20 cellular contexts compared by ENCODE assay signal in genomic region chr3:10365316-10365715, GRCh38.
"Had no signal": no experiment of that assay in that cellular context is flagged by ENCODE, and none has a peak within 500 bp of the region (broad histone marks: within the 10 kb centered on the region; RNA-seq: fewer than 3 reads in every experiment).

No MANE protein-coding gene starts in this region.

- DNase-seq: activated CD4-positive, CD25-positive, alpha-beta regulatory T cell; activated CD8-positive, alpha-beta memory T cell treated with anti-CD3 and anti-CD28 coated beads, Interleukin-2, amount 50 U/mL, for 4 hours; activated CD8-positive, alpha-beta T cell treated with anti-CD3 and anti-CD28 coated beads for 36 hours; activated effector memory CD4-positive, alpha-beta T cell treated with Interleukin-2 at 50 U/mL for 16 hours; activated naive CD4-positive, alpha-beta T cell; activated T-cell treated with anti-CD3 and anti-CD28 coated beads, Interleukin-2, amount 50 U/mL, for 1 hour; central memory CD4-positive, alpha-beta T cell; MV-4-11; NCI-H1092 treated with DMSO at 0.1 percent for 48 hours; NCI-H1417 treated with DMSO at 0.1 percent for 48 hours; NCI-H1694; NCI-H2029 treated with DMSO at 0.1 percent for 48 hours; NCI-H345; NCI-H510A; NCI-H526 treated with DMSO at 0.1 percent for 48 hours; NCI-H82; SJCRH30; SK-N-SH had no signal

- H3K9me3 Mint-ChIP-seq: activated CD8-positive, alpha-beta T cell treated with anti-CD3 and anti-CD28 coated beads for 36 hours; activated naive CD4-positive, alpha-beta T cell treated with anti-CD3 and anti-CD28 coated beads, Interleukin-2, amount 50 U/mL, for 24 hours; activated T-helper 1 cell treated with anti-CD3 and anti-CD28 coated beads, Interleukin-12 subunit alpha, Interleukin-12 subunit beta, Interleukin-2, Interleukin-4 antibody, amounts not matched to agents 30 ng/mL and 10 ng/mL and 1 ng/mL, durations not matched to agents 14 hours and 24 hours and 36 hours had no signal

- H3K36me3 Mint-ChIP-seq: activated naive CD4-positive, alpha-beta T cell treated with anti-CD3 and anti-CD28 coated beads, Interleukin-2, amount 50 U/mL, for 24 hours had no signal

- H3K27ac Mint-ChIP-seq: activated CD8-positive, alpha-beta T cell treated with anti-CD3 and anti-CD28 coated beads for 36 hours; activated naive CD4-positive, alpha-beta T cell treated with anti-CD3 and anti-CD28 coated beads, Interleukin-2, amount 50 U/mL, for 24 hours; activated T-helper 1 cell treated with anti-CD3 and anti-CD28 coated beads, Interleukin-12 subunit alpha, Interleukin-12 subunit beta, Interleukin-2, Interleukin-4 antibody, amounts not matched to agents 30 ng/mL and 10 ng/mL and 1 ng/mL, durations not matched to agents 14 hours and 24 hours and 36 hours had no signal

- H3K4me3 Mint-ChIP-seq: activated CD8-positive, alpha-beta T cell treated with anti-CD3 and anti-CD28 coated beads for 36 hours; activated naive CD4-positive, alpha-beta T cell treated with anti-CD3 and anti-CD28 coated beads, Interleukin-2, amount 50 U/mL, for 24 hours; activated T-helper 1 cell treated with anti-CD3 and anti-CD28 coated beads, Interleukin-12 subunit alpha, Interleukin-12 subunit beta, Interleukin-2, Interleukin-4 antibody, amounts not matched to agents 30 ng/mL and 10 ng/mL and 1 ng/mL, durations not matched to agents 14 hours and 24 hours and 36 hours had no signal
